Comparison of ENCODE assay signal across 1 cellular context in genomic region chr3:25663324-25664065, GRCh38.
TF ChIP-seq lines count a peak whose summit lies in the region.

No MANE protein-coding gene starts in this region.

TF ChIP-seq in K562, 482 proteins besides CTCF, POLR2A, EP300 and RAD21 (continued from another document):
- TF ChIP-seq MLLT1 (IDR thresholded peaks at IDR 0.05) (peak in 1 of 2 experiments; percentile 12; a peak in 1 of 4 replicates), ETV6 (IDR thresholded peaks at IDR 0.05; ENCODE audit: borderline replicate concordance in 1 of 2, low read depth in 2 of 2, low read length in 1 of 2) (peak in 1 of 2 experiments; percentile 35; a peak in 1 of 4 replicates), ETV6 (CRISPR knock-in tag; IDR thresholded peaks at IDR 0.05; ENCODE audit: borderline replicate concordance) (no peak), SMARCA4 (IDR thresholded peaks at IDR 0.05) (0 out of 2 replicates have a peak, but pooled peaks have one; percentile 21), ZNF197 (CRISPR knock-in tag; IDR thresholded peaks at IDR 0.05; ENCODE audit: low read depth) (no peak), ZNF324 (CRISPR knock-in tag; IDR thresholded peaks at IDR 0.05) (no peak), RB1 (IDR thresholded peaks at IDR 0.05; ENCODE audit: low read depth) (0 out of 2 replicates have a peak, but pooled peaks have one; percentile 20), PREB (CRISPR knock-in tag; IDR thresholded peaks at IDR 0.05) (0 out of 2 replicates have a peak, but pooled peaks have one; percentile 73), ZSCAN29 (IDR thresholded peaks at IDR 0.05) (no peak), FOXK2 (conservative IDR thresholded peaks at IDR 0.05 in 1 of 2, IDR thresholded peaks at IDR 0.05 in 1 of 2; ENCODE audit: low read depth in 2 of 2) (0 out of 4 replicates have a peak, but pooled peaks have one; percentile 10 to 31), RBBP5 (IDR thresholded peaks at IDR 0.05; ENCODE audit: borderline replicate concordance, insufficient read depth, low read length, poor library complexity, severe bottlenecking) (peak; percentile 5), BDP1 (IDR thresholded peaks at IDR 0.05; ENCODE audit: insufficient read depth, insufficient read length) (no peak), RBM39 (optimal IDR thresholded peaks at IDR 0.05; ENCODE audit: low read depth, low read length) (no peak), POLR2AphosphoS2 (IDR thresholded peaks at IDR 0.05; ENCODE audit: low read length) (peak; percentile 8; the same call in 1 of the 2 replicates), SIRT6 (IDR thresholded peaks at IDR 0.05; ENCODE audit: low read depth, low read length) (no peak), ZFP36 (IDR thresholded peaks at IDR 0.05; ENCODE audit: low read depth, low read length, partially characterized antibody) (no peak), HDAC1 (IDR thresholded peaks at IDR 0.05) (peak in 1 of 2 experiments; percentile 21; a peak in 1 of 4 replicates), MAFF (IDR thresholded peaks at IDR 0.05; ENCODE audit: low read length) (no peak), HNRNPUL1 (IDR thresholded peaks at IDR 0.05; ENCODE audit: low read length) (no peak), HMG20A (CRISPR knock-in tag; conservative IDR thresholded peaks at IDR 0.05) (no peak), ZNF232 (CRISPR knock-in tag; IDR thresholded peaks at IDR 0.05) (0 out of 2 replicates have a peak, but pooled peaks have one; percentile 53), CBFA2T3 (IDR thresholded peaks at IDR 0.05) (0 out of 2 replicates have a peak, but pooled peaks have one; percentile 7)
- TF ChIP-seq, protein P1, sequence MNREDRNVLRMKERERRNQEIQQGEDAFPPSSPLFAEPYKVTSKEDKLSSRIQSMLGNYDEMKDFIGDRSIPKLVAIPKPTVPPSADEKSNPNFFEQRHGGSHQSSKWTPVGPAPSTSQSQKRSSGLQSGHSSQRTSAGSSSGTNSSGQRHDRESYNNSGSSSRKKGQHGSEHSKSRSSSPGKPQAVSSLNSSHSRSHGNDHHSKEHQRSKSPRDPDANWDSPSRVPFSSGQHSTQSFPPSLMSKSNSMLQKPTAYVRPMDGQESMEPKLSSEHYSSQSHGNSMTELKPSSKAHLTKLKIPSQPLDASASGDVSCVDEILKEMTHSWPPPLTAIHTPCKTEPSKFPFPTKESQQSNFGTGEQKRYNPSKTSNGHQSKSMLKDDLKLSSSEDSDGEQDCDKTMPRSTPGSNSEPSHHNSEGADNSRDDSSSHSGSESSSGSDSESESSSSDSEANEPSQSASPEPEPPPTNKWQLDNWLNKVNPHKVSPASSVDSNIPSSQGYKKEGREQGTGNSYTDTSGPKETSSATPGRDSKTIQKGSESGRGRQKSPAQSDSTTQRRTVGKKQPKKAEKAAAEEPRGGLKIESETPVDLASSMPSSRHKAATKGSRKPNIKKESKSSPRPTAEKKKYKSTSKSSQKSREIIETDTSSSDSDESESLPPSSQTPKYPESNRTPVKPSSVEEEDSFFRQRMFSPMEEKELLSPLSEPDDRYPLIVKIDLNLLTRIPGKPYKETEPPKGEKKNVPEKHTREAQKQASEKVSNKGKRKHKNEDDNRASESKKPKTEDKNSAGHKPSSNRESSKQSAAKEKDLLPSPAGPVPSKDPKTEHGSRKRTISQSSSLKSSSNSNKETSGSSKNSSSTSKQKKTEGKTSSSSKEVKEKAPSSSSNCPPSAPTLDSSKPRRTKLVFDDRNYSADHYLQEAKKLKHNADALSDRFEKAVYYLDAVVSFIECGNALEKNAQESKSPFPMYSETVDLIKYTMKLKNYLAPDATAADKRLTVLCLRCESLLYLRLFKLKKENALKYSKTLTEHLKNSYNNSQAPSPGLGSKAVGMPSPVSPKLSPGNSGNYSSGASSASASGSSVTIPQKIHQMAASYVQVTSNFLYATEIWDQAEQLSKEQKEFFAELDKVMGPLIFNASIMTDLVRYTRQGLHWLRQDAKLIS (CRISPR knock-in tag; IDR thresholded peaks at IDR 0.05): 0 out of 2 replicates have a peak, but pooled peaks have one; percentile 72
- TF ChIP-seq, protein P2, sequence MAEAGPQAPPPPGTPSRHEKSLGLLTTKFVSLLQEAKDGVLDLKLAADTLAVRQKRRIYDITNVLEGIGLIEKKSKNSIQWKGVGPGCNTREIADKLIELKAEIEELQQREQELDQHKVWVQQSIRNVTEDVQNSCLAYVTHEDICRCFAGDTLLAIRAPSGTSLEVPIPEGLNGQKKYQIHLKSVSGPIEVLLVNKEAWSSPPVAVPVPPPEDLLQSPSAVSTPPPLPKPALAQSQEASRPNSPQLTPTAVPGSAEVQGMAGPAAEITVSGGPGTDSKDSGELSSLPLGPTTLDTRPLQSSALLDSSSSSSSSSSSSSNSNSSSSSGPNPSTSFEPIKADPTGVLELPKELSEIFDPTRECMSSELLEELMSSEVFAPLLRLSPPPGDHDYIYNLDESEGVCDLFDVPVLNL (CRISPR knock-in tag; IDR thresholded peaks at IDR 0.05; ENCODE audit: low read depth): no peak
- TF ChIP-seq, protein P3, sequence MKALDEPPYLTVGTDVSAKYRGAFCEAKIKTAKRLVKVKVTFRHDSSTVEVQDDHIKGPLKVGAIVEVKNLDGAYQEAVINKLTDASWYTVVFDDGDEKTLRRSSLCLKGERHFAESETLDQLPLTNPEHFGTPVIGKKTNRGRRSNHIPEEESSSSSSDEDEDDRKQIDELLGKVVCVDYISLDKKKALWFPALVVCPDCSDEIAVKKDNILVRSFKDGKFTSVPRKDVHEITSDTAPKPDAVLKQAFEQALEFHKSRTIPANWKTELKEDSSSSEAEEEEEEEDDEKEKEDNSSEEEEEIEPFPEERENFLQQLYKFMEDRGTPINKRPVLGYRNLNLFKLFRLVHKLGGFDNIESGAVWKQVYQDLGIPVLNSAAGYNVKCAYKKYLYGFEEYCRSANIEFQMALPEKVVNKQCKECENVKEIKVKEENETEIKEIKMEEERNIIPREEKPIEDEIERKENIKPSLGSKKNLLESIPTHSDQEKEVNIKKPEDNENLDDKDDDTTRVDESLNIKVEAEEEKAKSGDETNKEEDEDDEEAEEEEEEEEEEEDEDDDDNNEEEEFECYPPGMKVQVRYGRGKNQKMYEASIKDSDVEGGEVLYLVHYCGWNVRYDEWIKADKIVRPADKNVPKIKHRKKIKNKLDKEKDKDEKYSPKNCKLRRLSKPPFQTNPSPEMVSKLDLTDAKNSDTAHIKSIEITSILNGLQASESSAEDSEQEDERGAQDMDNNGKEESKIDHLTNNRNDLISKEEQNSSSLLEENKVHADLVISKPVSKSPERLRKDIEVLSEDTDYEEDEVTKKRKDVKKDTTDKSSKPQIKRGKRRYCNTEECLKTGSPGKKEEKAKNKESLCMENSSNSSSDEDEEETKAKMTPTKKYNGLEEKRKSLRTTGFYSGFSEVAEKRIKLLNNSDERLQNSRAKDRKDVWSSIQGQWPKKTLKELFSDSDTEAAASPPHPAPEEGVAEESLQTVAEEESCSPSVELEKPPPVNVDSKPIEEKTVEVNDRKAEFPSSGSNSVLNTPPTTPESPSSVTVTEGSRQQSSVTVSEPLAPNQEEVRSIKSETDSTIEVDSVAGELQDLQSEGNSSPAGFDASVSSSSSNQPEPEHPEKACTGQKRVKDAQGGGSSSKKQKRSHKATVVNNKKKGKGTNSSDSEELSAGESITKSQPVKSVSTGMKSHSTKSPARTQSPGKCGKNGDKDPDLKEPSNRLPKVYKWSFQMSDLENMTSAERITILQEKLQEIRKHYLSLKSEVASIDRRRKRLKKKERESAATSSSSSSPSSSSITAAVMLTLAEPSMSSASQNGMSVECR (CRISPR knock-in tag; IDR thresholded peaks at IDR 0.05): no peak
- TF ChIP-seq, protein P4, sequence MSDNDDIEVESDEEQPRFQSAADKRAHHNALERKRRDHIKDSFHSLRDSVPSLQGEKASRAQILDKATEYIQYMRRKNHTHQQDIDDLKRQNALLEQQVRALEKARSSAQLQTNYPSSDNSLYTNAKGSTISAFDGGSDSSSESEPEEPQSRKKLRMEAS (CRISPR knock-in tag; IDR thresholded peaks at IDR 0.05): no peak
- TF ChIP-seq, protein P5, sequence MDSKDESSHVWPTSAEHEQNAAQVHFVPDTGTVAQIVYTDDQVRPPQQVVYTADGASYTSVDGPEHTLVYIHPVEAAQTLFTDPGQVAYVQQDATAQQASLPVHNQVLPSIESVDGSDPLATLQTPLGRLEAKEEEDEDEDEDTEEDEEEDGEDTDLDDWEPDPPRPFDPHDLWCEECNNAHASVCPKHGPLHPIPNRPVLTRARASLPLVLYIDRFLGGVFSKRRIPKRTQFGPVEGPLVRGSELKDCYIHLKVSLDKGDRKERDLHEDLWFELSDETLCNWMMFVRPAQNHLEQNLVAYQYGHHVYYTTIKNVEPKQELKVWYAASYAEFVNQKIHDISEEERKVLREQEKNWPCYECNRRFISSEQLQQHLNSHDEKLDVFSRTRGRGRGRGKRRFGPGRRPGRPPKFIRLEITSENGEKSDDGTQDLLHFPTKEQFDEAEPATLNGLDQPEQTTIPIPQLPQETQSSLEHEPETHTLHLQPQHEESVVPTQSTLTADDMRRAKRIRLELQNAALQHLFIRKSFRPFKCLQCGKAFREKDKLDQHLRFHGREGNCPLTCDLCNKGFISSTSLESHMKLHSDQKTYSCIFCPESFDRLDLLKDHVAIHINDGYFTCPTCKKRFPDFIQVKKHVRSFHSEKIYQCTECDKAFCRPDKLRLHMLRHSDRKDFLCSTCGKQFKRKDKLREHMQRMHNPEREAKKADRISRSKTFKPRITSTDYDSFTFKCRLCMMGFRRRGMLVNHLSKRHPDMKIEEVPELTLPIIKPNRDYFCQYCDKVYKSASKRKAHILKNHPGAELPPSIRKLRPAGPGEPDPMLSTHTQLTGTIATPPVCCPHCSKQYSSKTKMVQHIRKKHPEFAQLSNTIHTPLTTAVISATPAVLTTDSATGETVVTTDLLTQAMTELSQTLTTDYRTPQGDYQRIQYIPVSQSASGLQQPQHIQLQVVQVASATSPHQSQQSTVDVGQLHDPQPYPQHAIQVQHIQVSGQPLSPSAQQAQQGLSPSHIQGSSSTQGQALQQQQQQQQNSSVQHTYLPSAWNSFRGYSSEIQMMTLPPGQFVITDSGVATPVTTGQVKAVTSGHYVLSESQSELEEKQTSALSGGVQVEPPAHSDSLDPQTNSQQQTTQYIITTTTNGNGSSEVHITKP (IDR thresholded peaks at IDR 0.05; ENCODE audit: partially characterized antibody): peak; percentile 67
- TF ChIP-seq, protein P6, sequence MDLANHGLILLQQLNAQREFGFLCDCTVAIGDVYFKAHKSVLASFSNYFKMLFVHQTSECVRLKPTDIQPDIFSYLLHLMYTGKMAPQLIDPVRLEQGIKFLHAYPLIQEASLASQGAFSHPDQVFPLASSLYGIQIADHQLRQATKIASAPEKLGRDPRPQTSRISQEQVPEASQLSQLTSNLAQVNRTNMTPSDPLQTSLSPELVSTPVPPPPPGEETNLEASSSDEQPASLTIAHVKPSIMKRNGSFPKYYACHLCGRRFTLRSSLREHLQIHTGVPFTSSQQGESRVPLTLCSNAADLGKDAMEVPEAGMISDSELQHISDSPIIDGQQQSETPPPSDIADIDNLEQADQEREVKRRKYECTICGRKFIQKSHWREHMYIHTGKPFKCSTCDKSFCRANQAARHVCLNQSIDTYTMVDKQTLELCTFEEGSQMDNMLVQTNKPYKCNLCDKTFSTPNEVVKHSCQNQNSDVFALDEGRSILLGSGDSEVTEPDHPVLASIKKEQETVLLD (IDR thresholded peaks at IDR 0.05): 0 out of 2 replicates have a peak, but pooled peaks have one; percentile 36
